In the genomic region with DNA sequence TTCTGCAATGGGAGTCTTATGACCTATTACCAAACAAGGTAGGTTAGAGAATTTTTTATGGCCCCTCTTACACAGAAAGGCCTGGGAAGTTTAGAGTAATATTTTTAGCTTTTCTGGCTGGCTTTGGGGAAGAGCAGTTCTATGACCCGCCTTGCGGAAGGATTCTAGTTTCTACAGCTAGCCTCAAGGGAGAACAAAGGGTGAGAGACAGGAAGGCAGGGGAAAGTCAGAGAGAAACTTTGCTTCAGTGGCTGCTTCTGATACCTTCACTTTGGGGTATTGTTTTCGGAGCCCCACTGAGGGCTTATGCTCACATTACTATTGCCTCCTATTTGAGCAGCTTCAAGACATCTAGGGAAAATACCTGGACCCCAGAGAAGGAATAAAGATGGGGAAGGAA, we compare ENCODE assay signal across 14 cellular contexts.
DNase-seq lines count a peak whose midpoint lies in the region; ATAC-seq and TF ChIP-seq lines count a peak whose summit lies in the region.
"Had no signal": no experiment of that assay in that cellular context is flagged by ENCODE, and none has a peak within 500 bp of the region (broad histone marks: within the 10 kb centered on the region; RNA-seq: fewer than 3 reads in every experiment).

No MANE protein-coding gene starts in this region.

- ATAC-seq in DND-41 (ENCODE audit: insufficient read depth, low read depth) (peak; percentile 59), HG02623 (IDR thresholded peaks at IDR 0.05; ENCODE audit: unreplicated experiment) (peak; percentile 90), HG03460 (IDR thresholded peaks at IDR 0.05; ENCODE audit: unreplicated experiment) (peak; percentile 92), esophagus mucosa (no peak)

- no peaks in the 10 kb centered on the region for H3K79me2 ChIP-seq in DND-41 (ENCODE audit: insufficient read depth, low read length)

- H3K27ac ChIP-seq in DND-41 (ENCODE audit: low read length) = 0 out of 2 replicates have a peak overlapping the region, but pooled peaks have one; percentile 21
- H3K27ac ChIP-seq: ascending aorta had no signal

- no peak overlapping the region for H3K4me2 ChIP-seq in DND-41 (ENCODE audit: insufficient read depth, low read length)
- H3K4me2 ChIP-seq: SK-N-SH had no signal

- no peak for TF ChIP-seq CTCF in DND-41 (IDR thresholded peaks at IDR 0.05; ENCODE audit: borderline replicate concordance, extremely low read depth, low read length, poor library complexity, severe bottlenecking)

- H3K4me1 ChIP-seq in DND-41 (ENCODE audit: insufficient read depth, low read length) = peaks cover 20% of the 10 kb centered on the region

- no peaks in the 10 kb centered on the region for H3K9me3 ChIP-seq in DND-41 (ENCODE audit: insufficient read depth, low read length, severe bottlenecking)
- H3K9me3 ChIP-seq: ascending aorta, SK-N-SH had no signal

- peak overlapping the region; percentile 12; the same call in 1 of the 2 replicates for H2AFZ ChIP-seq in DND-41 (ENCODE audit: low read depth, low read length)

- H3K36me3 ChIP-seq in DND-41 (ENCODE audit: insufficient read depth, low read length) = no peaks in the 10 kb centered on the region
- H3K36me3 ChIP-seq: ascending aorta had no signal

- H3K27me3 ChIP-seq in DND-41 (ENCODE audit: insufficient read depth, low read length, poor library complexity) = no peaks in the 10 kb centered on the region
- H3K27me3 ChIP-seq: ascending aorta had no signal

- H3K4me3 ChIP-seq in DND-41 (ENCODE audit: low read depth in 1 of 2, low read length in 2 of 2) = no peak overlapping the region
- H3K4me3 ChIP-seq: ascending aorta had no signal

- no peak overlapping the region for H3K9ac ChIP-seq in DND-41 (ENCODE audit: low read depth, low read length)
- H3K9ac ChIP-seq: SK-N-SH had no signal

- DNase-seq in DND-41 = no peak
- peak; percentile 41 for DNase-seq in GM19238 (ENCODE audit: insufficient read length, low spot score)
- DNase-seq in NOMO-1 treated with DMSO at 0.1 percent for 48 hours (lab: John Stamatoyannopoulos, UW; ENCODE audit: unreplicated experiment) = no peak
- DNase-seq in 8988T = no peak
- no peak for DNase-seq in NK-92 (lab: John Stamatoyannopoulos, UW; ENCODE audit: unreplicated experiment)
- DNase-seq: activated CD4-positive, alpha-beta T cell treated with anti-CD3 and anti-CD28 coated beads, Interleukin-2, amount 50 U/mL, for 4 hours; AML-193; KG1; NCI-H446; SK-N-SH had no signal

- H4K20me1 ChIP-seq in DND-41 (ENCODE audit: insufficient read depth, low read length) = no peaks in the 10 kb centered on the region
